In the genomic region with DNA sequence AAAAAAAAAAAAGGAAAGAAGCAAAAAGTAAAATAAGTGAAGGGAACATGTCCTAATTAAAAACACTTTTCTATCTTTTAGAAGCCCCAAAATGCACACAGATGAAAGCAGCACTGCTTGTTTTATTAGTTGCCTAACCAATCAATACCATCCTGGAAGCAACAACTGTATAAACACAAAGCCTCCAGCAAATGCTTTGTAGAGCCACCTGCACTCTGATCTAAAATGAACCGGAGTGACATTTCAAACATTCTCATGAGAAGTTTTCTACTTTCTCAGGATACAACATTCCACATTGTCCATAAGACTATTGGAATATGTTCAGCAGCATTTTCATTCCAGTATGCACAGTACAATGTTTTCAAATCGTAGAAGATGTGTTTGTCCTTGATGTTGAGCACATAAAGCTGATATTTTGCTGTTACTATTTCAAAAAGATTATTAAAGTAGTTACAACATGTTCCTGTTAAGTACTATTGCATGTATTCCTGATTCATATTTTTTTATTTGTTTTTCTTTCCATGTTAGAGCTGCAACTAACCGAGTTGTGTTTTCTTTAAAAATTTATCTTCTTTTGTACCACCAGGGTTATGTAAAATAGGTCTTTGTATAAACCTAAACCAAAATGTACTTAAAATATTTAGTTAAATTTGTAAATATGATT, we compare ENCODE assay signal across 1 cellular context.
A peak's percentile ranks its signal among the peaks of the same experiment; 100 is the strongest.
TF ChIP-seq lines count a peak whose summit lies in the region.

No MANE protein-coding gene starts in this region.

TF ChIP-seq in HepG2, 621 proteins besides CTCF, POLR2A, EP300 and RAD21 (continued from another document and continues in another):
- TF ChIP-seq, protein P1, sequence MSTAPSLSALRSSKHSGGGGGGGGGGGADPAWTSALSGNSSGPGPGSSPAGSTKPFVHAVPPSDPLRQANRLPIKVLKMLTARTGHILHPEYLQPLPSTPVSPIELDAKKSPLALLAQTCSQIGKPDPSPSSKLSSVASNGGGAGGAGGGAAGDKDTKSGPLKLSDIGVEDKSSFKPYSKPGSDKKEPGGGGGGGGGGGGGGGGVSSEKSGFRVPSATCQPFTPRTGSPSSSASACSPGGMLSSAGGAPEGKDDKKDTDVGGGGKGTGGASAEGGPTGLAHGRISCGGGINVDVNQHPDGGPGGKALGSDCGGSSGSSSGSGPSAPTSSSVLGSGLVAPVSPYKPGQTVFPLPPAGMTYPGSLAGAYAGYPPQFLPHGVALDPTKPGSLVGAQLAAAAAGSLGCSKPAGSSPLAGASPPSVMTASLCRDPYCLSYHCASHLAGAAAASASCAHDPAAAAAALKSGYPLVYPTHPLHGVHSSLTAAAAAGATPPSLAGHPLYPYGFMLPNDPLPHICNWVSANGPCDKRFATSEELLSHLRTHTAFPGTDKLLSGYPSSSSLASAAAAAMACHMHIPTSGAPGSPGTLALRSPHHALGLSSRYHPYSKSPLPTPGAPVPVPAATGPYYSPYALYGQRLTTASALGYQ (CRISPR knock-in tag; IDR thresholded peaks at IDR 0.05): peak; percentile 55; the same call in 1 of the 2 replicates
- TF ChIP-seq, protein P2, sequence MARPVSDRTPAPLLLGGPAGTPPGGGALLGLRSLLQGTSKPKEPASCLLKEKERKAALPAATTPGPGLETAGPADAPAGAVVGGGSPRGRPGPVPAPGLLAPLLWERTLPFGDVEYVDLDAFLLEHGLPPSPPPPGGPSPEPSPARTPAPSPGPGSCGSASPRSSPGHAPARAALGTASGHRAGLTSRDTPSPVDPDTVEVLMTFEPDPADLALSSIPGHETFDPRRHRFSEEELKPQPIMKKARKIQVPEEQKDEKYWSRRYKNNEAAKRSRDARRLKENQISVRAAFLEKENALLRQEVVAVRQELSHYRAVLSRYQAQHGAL (CRISPR knock-in tag; IDR thresholded peaks at IDR 0.05; ENCODE audit: not compliant biosample characterization): no peak
- no peak for TF ChIP-seq U2AF2 (IDR thresholded peaks at IDR 0.05; ENCODE audit: low read depth, low read length)
- peak in 1 of 2 experiments; percentile 67; a peak in 1 of 4 replicates for TF ChIP-seq REST (IDR thresholded peaks at IDR 0.05; ENCODE audit: borderline replicate concordance in 1 of 2, low read depth in 1 of 2, low read length in 2 of 2)
- TF ChIP-seq ZKSCAN8 (CRISPR knock-in tag; IDR thresholded peaks at IDR 0.05; ENCODE audit: borderline replicate concordance): peak; percentile 36; the same call in 1 of the 2 replicates
- 0 out of 2 replicates have a peak, but pooled peaks have one; percentile 42 for TF ChIP-seq MLX (CRISPR knock-in tag; IDR thresholded peaks at IDR 0.05)
- no peak for TF ChIP-seq PAX8 (CRISPR knock-in tag; IDR thresholded peaks at IDR 0.05; ENCODE audit: borderline replicate concordance)
- TF ChIP-seq MXD4 (CRISPR knock-in tag; IDR thresholded peaks at IDR 0.05): no peak
- no peak for TF ChIP-seq ZBTB40 (IDR thresholded peaks at IDR 0.05)
- no peak for TF ChIP-seq ZBTB40 (CRISPR knock-in tag; IDR thresholded peaks at IDR 0.05)
- peak; percentile 50; the same call in 1 of the 2 replicates for TF ChIP-seq CEBPB (IDR thresholded peaks at IDR 0.05; ENCODE audit: borderline replicate concordance, low read depth, low read length)
- TF ChIP-seq ARNT2 (CRISPR knock-in tag; IDR thresholded peaks at IDR 0.05; ENCODE audit: low read depth): no peak
- peak; percentile 58; the same call in 1 of the 2 replicates for TF ChIP-seq MBD4 (IDR thresholded peaks at IDR 0.05; ENCODE audit: borderline replicate concordance, low read length)
- no peak for TF ChIP-seq ZBTB2 (CRISPR knock-in tag; IDR thresholded peaks at IDR 0.05; ENCODE audit: low read depth)
- TF ChIP-seq CEBPG (CRISPR knock-in tag; IDR thresholded peaks at IDR 0.05): peak; percentile 76
- no peak for TF ChIP-seq SNAI1 (CRISPR knock-in tag; IDR thresholded peaks at IDR 0.05; ENCODE audit: borderline replicate concordance)
- TF ChIP-seq ZSCAN29 (CRISPR knock-in tag; conservative IDR thresholded peaks at IDR 0.05): 0 out of 2 replicates have a peak, but pooled peaks have one; percentile 41
- peak; percentile 85 for TF ChIP-seq ZGPAT (CRISPR knock-in tag; IDR thresholded peaks at IDR 0.05)
- no peak for TF ChIP-seq SIN3A (IDR thresholded peaks at IDR 0.05; ENCODE audit: borderline replicate concordance, low read depth, low read length)
- TF ChIP-seq IRX3 (CRISPR knock-in tag; IDR thresholded peaks at IDR 0.05; ENCODE audit: borderline replicate concordance, low read depth): no peak
- TF ChIP-seq HDAC2 (CRISPR knock-in tag; IDR thresholded peaks at IDR 0.05): peak; percentile 60; the same call in 1 of the 2 replicates
- TF ChIP-seq KLF16 (CRISPR knock-in tag; IDR thresholded peaks at IDR 0.05): peak in 1 of 2 experiments; percentile 76; a peak in 1 of 4 replicates
- no peak for TF ChIP-seq ZFP91 (CRISPR knock-in tag; IDR thresholded peaks at IDR 0.05; ENCODE audit: borderline replicate concordance)
- peak; percentile 87; the same call in 1 of the 2 replicates for TF ChIP-seq FOXK1 (CRISPR knock-in tag; IDR thresholded peaks at IDR 0.05; ENCODE audit: borderline replicate concordance, low read depth)
- TF ChIP-seq ZNF260 (CRISPR knock-in tag; IDR thresholded peaks at IDR 0.05; ENCODE audit: borderline replicate concordance, low read depth): no peak
- TF ChIP-seq ZNF343 (CRISPR knock-in tag; IDR thresholded peaks at IDR 0.05): no peak
- TF ChIP-seq TCF12 (IDR thresholded peaks at IDR 0.05): no peak
- peak; percentile 97 for TF ChIP-seq TCF12 (CRISPR knock-in tag; IDR thresholded peaks at IDR 0.05)
- no peak for TF ChIP-seq ZNF644 (CRISPR knock-in tag; IDR thresholded peaks at IDR 0.05; ENCODE audit: low read depth)
- TF ChIP-seq TEAD3 (CRISPR knock-in tag; optimal IDR thresholded peaks at IDR 0.05; ENCODE audit: borderline replicate concordance): peak; percentile 94
- TF ChIP-seq CREB1 (IDR thresholded peaks at IDR 0.05): no peak
- peak; percentile 76 for TF ChIP-seq CREB1 (CRISPR knock-in tag; IDR thresholded peaks at IDR 0.05)
- peak; percentile 70 for TF ChIP-seq HDAC1 (CRISPR knock-in tag; IDR thresholded peaks at IDR 0.05)
